Comparison of ENCODE assay signal across 1 cellular context in the genomic region with DNA sequence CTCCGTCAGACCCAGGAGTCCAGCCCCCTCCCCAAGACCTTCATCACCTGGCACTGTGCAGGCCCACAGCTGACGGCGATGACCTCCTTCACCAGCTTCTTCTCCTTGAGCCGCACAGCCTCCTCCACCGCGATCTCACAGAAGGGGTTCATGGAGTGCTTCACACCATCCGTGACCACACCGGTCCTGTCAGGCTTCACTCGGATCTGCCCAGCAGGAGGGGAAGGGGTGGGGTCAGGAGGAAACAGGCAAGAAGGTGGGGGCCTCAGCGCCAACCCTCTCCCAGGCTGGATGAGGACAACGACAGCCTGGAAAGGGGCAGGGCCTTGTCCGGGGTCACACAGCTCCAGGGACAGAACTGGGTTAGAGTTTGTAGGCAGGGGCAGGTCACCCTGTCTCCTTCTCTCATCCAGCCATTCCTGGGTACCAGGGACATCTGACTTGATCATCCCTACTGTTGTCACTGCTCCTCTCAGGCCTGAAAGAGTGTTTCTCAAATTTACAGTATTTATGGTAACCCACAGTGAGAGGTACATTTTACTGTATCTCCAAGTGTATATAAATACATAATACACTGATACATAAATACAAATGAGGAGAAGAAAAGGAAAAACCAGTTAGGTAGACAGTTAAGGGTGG.
TF ChIP-seq lines count a peak whose summit lies in the region.

No MANE protein-coding gene starts in this region.

TF ChIP-seq in HepG2, 621 proteins besides CTCF, POLR2A, EP300 and RAD21 (continued from another document and continues in another):
- TF ChIP-seq NCOA2 (CRISPR knock-in tag; IDR thresholded peaks at IDR 0.05) (no peak), MAFF (IDR thresholded peaks at IDR 0.05; ENCODE audit: low read depth, low read length) (no peak), MLLT10 (CRISPR knock-in tag; IDR thresholded peaks at IDR 0.05) (no peak), EED (CRISPR knock-in tag; IDR thresholded peaks at IDR 0.05) (no peak), ZNF224 (CRISPR knock-in tag; IDR thresholded peaks at IDR 0.05) (no peak; the same call in 1 of the 2 replicates), SP4 (CRISPR knock-in tag; IDR thresholded peaks at IDR 0.05) (no peak), MTF2 (CRISPR knock-in tag; IDR thresholded peaks at IDR 0.05; ENCODE audit: borderline replicate concordance) (no peak), SALL1 (CRISPR knock-in tag; IDR thresholded peaks at IDR 0.05) (no peak), YEATS2 (CRISPR knock-in tag; IDR thresholded peaks at IDR 0.05; ENCODE audit: borderline replicate concordance) (no peak), ZNF670 (CRISPR knock-in tag; IDR thresholded peaks at IDR 0.05; ENCODE audit: borderline replicate concordance) (no peak), ZNF781 (CRISPR knock-in tag; IDR thresholded peaks at IDR 0.05; ENCODE audit: borderline replicate concordance, not compliant biosample characterization) (no peak), TAF15 (IDR thresholded peaks at IDR 0.05; ENCODE audit: low read depth, low read length, poor library complexity, severe bottlenecking) (no peak), ETS1 (CRISPR knock-in tag; IDR thresholded peaks at IDR 0.05) (no peak), ZNF569 (CRISPR knock-in tag; IDR thresholded peaks at IDR 0.05; ENCODE audit: borderline replicate concordance) (no peak), CSRNP1 (CRISPR knock-in tag; IDR thresholded peaks at IDR 0.05) (no peak), HMGA1 (CRISPR knock-in tag; conservative IDR thresholded peaks at IDR 0.05) (no peak), GZF1 (CRISPR knock-in tag; IDR thresholded peaks at IDR 0.05) (no peak), ZNF276 (CRISPR knock-in tag; IDR thresholded peaks at IDR 0.05; ENCODE audit: low read depth) (0 out of 2 replicates have a peak, but pooled peaks have one; percentile 42), FOXJ3 (CRISPR knock-in tag; IDR thresholded peaks at IDR 0.05; ENCODE audit: borderline replicate concordance) (no peak), ZNF678 (CRISPR knock-in tag; IDR thresholded peaks at IDR 0.05) (no peak), GLI4 (CRISPR knock-in tag; IDR thresholded peaks at IDR 0.05; ENCODE audit: borderline replicate concordance) (no peak), NFRKB (IDR thresholded peaks at IDR 0.05) (no peak), ZNF652 (CRISPR knock-in tag; IDR thresholded peaks at IDR 0.05; ENCODE audit: borderline replicate concordance, low read depth) (no peak), ZFAT (CRISPR knock-in tag; conservative IDR thresholded peaks at IDR 0.05) (no peak), ZNF737 (CRISPR knock-in tag; IDR thresholded peaks at IDR 0.05; ENCODE audit: borderline replicate concordance) (no peak), IRF9 (CRISPR knock-in tag; IDR thresholded peaks at IDR 0.05; ENCODE audit: borderline replicate concordance) (no peak; the same call in 1 of the 2 replicates), ZNF788 (CRISPR knock-in tag; IDR thresholded peaks at IDR 0.05; ENCODE audit: borderline replicate concordance) (no peak), ZNF33B (CRISPR knock-in tag; IDR thresholded peaks at IDR 0.05) (no peak), ZNF839 (CRISPR knock-in tag; IDR thresholded peaks at IDR 0.05; ENCODE audit: borderline replicate concordance) (no peak), ZNF7 (CRISPR knock-in tag; IDR thresholded peaks at IDR 0.05) (no peak), ZNF614 (CRISPR knock-in tag; IDR thresholded peaks at IDR 0.05; ENCODE audit: borderline replicate concordance) (no peak), ATF1 (CRISPR knock-in tag; IDR thresholded peaks at IDR 0.05) (no peak), ZBTB37 (CRISPR knock-in tag; IDR thresholded peaks at IDR 0.05) (no peak), SETDB1 (CRISPR knock-in tag; IDR thresholded peaks at IDR 0.05; ENCODE audit: borderline replicate concordance) (no peak), NBN (conservative IDR thresholded peaks at IDR 0.05) (no peak)
- TF ChIP-seq, protein P1, sequence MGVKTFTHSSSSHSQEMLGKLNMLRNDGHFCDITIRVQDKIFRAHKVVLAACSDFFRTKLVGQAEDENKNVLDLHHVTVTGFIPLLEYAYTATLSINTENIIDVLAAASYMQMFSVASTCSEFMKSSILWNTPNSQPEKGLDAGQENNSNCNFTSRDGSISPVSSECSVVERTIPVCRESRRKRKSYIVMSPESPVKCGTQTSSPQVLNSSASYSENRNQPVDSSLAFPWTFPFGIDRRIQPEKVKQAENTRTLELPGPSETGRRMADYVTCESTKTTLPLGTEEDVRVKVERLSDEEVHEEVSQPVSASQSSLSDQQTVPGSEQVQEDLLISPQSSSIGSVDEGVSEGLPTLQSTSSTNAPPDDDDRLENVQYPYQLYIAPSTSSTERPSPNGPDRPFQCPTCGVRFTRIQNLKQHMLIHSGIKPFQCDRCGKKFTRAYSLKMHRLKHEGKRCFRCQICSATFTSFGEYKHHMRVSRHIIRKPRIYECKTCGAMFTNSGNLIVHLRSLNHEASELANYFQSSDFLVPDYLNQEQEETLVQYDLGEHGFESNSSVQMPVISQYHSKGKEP (CRISPR knock-in tag; IDR thresholded peaks at IDR 0.05): no peak
- TF ChIP-seq, protein P2, sequence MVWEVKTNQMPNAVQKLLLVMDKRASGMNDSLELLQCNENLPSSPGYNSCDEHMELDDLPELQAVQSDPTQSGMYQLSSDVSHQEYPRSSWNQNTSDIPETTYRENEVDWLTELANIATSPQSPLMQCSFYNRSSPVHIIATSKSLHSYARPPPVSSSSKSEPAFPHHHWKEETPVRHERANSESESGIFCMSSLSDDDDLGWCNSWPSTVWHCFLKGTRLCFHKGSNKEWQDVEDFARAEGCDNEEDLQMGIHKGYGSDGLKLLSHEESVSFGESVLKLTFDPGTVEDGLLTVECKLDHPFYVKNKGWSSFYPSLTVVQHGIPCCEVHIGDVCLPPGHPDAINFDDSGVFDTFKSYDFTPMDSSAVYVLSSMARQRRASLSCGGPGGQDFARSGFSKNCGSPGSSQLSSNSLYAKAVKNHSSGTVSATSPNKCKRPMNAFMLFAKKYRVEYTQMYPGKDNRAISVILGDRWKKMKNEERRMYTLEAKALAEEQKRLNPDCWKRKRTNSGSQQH (CRISPR knock-in tag; IDR thresholded peaks at IDR 0.05; ENCODE audit: low read depth): no peak; the same call in 1 of the 2 replicates
- TF ChIP-seq, protein P3, sequence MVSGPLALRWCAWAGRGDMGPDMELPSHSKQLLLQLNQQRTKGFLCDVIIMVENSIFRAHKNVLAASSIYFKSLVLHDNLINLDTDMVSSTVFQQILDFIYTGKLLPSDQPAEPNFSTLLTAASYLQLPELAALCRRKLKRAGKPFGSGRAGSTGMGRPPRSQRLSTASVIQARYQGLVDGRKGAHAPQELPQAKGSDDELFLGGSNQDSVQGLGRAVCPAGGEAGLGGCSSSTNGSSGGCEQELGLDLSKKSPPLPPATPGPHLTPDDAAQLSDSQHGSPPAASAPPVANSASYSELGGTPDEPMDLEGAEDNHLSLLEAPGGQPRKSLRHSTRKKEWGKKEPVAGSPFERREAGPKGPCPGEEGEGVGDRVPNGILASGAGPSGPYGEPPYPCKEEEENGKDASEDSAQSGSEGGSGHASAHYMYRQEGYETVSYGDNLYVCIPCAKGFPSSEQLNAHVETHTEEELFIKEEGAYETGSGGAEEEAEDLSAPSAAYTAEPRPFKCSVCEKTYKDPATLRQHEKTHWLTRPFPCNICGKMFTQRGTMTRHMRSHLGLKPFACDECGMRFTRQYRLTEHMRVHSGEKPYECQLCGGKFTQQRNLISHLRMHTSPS (CRISPR knock-in tag; IDR thresholded peaks at IDR 0.05; ENCODE audit: low read depth): 0 out of 2 replicates have a peak, but pooled peaks have one; percentile 31
- TF ChIP-seq, protein P4, sequence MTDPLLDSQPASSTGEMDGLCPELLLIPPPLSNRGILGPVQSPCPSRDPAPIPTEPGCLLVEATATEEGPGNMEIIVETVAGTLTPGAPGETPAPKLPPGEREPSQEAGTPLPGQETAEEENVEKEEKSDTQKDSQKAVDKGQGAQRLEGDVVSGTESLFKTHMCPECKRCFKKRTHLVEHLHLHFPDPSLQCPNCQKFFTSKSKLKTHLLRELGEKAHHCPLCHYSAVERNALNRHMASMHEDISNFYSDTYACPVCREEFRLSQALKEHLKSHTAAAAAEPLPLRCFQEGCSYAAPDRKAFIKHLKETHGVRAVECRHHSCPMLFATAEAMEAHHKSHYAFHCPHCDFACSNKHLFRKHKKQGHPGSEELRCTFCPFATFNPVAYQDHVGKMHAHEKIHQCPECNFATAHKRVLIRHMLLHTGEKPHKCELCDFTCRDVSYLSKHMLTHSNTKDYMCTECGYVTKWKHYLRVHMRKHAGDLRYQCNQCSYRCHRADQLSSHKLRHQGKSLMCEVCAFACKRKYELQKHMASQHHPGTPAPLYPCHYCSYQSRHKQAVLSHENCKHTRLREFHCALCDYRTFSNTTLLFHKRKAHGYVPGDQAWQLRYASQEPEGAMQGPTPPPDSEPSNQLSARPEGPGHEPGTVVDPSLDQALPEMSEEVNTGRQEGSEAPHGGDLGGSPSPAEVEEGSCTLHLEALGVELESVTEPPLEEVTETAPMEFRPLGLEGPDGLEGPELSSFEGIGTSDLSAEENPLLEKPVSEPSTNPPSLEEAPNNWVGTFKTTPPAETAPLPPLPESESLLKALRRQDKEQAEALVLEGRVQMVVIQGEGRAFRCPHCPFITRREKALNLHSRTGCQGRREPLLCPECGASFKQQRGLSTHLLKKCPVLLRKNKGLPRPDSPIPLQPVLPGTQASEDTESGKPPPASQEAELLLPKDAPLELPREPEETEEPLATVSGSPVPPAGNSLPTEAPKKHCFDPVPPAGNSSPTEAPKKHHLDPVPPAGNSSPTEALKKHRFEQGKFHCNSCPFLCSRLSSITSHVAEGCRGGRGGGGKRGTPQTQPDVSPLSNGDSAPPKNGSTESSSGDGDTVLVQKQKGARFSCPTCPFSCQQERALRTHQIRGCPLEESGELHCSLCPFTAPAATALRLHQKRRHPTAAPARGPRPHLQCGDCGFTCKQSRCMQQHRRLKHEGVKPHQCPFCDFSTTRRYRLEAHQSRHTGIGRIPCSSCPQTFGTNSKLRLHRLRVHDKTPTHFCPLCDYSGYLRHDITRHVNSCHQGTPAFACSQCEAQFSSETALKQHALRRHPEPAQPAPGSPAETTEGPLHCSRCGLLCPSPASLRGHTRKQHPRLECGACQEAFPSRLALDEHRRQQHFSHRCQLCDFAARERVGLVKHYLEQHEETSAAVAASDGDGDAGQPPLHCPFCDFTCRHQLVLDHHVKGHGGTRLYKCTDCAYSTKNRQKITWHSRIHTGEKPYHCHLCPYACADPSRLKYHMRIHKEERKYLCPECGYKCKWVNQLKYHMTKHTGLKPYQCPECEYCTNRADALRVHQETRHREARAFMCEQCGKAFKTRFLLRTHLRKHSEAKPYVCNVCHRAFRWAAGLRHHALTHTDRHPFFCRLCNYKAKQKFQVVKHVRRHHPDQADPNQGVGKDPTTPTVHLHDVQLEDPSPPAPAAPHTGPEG (CRISPR knock-in tag; IDR thresholded peaks at IDR 0.05): no peak
